Comparison of ENCODE assay signal across 8 cellular contexts in genomic region chr2:202171246-202171833, GRCh38.
DNase-seq lines count a peak whose midpoint lies in the region; ATAC-seq and TF ChIP-seq lines count a peak whose summit lies in the region.

No MANE protein-coding gene starts in this region.

- H3F3A ChIP-seq in SK-N-SH (replicated peaks; ENCODE audit: insufficient read depth) = no peaks in the 10 kb centered on the region

- no peaks in the 10 kb centered on the region for H3K36me3 ChIP-seq in SK-N-SH (replicated peaks in 1 of 2; ENCODE audit: control insufficient read depth in 1 of 2, insufficient read depth in 2 of 2, low read length in 1 of 2)
- H3K36me3 ChIP-seq in ascending aorta = no peaks in the 10 kb centered on the region

- H3K79me2 ChIP-seq in SK-N-SH (ENCODE audit: insufficient read depth) = no peaks in the 10 kb centered on the region

- no peaks in the 10 kb centered on the region for H3K9me2 ChIP-seq in SK-N-SH

- DNase-seq in SK-N-SH (peak; percentile 42), ascending aorta (ENCODE audit: low spot score in 2 of 2) (no peak), islet precursor cell (peak; percentile 64), activated gamma-delta T cell (lab: John Stamatoyannopoulos, UW) (no peak), amniotic stem cell (lab: John Stamatoyannopoulos, UW) (no peak)
- DNase-seq in stimulated activated naive CD8-positive, alpha-beta T cell treated with anti-CD3 and anti-CD28 coated beads, Interleukin-15, Interleukin-2, amounts not matched to agents 100 U/mL and 50 U/mL, for 24 hours = peak; percentile 29

- TF ChIP-seq EP300 in SK-N-SH (IDR thresholded peaks at IDR 0.05; ENCODE audit: borderline replicate concordance in 1 of 2, low read depth in 1 of 2, low read length in 1 of 2) = no peak

- H2AFZ ChIP-seq in SK-N-SH (ENCODE audit: low read depth) = no peak overlapping the region

- no peaks in the 10 kb centered on the region for H4K20me1 ChIP-seq in SK-N-SH (ENCODE audit: insufficient read depth)

- POLR2A ChIA-PET in SK-N-SH (lab: Yijun Ruan, JAX) = no interaction called here

- CTCF ChIA-PET in SK-N-SH (lab: Yijun Ruan, JAX) = interaction anchor here (1.5 to 3.0 kb wide), 3 partner anchors 13 to 311 kb away, joined by 3 to 19 read pairs (median 9); no protein-coding TSS in a partner anchor

- intact Hi-C loops in ascending aorta (cut with DNase I) = no loop called here

- H3K4me3 ChIP-seq in SK-N-SH (ENCODE audit: low read depth in 2 of 2, low read length in 1 of 2) = no peak overlapping the region
- peak overlapping the region; percentile 23 to 59 for H3K4me3 ChIP-seq in ascending aorta

- TF ChIP-seq RAD21 in SK-N-SH (IDR thresholded peaks at IDR 0.05; ENCODE audit: low read length) = no peak

- 80% methylated on average over 23 of the region's 32 CpGs for whole genome bisulfite sequencing in SK-N-SH (ENCODE audit: low lambda C conversion rate)

- H3K27ac ChIP-seq in SK-N-SH (ENCODE audit: low read depth in 2 of 2, low read length in 1 of 2) = no peak overlapping the region
- no peak overlapping the region for H3K27ac ChIP-seq in ascending aorta

- TF ChIP-seq CTCF in SK-N-SH (IDR thresholded peaks at IDR 0.05) (no peak), ascending aorta (IDR thresholded peaks at IDR 0.05) (no peak)

- H3K9me3 ChIP-seq in SK-N-SH (no peaks in the 10 kb centered on the region), ascending aorta (no peaks in the 10 kb centered on the region)

- H3K4me2 ChIP-seq in SK-N-SH = no peak overlapping the region

- H3K4me1 ChIP-seq in SK-N-SH (ENCODE audit: control insufficient read depth in 1 of 2, insufficient read depth in 2 of 2, low read depth in 1 of 2, low read length in 1 of 2) (peaks cover 0 to 2% of the 10 kb centered on the region in 2 experiments; a peak in 1 of 4 replicates), ascending aorta (no peaks in the 10 kb centered on the region)

- H3K27me3 ChIP-seq in SK-N-SH (ENCODE audit: insufficient read depth) (no peaks in the 10 kb centered on the region), ascending aorta (no peaks in the 10 kb centered on the region)

- no peak for ATAC-seq in SK-N-SH treated with all-trans-retinoic acid at 6 μM for 48 hours
- no peak for ATAC-seq in stimulated activated naive CD8-positive, alpha-beta T cell treated with anti-CD3 and anti-CD28 coated beads, Interleukin-15, Interleukin-2, amounts not matched to agents 100 U/mL and 50 U/mL, for 24 hours
- no peak for ATAC-seq in activated CD4-positive, CD25-positive, alpha-beta regulatory T cell treated with anti-CD3 and anti-CD28 coated beads, Interleukin-2, amount 50 U/mL, for 24 hours

- no peak overlapping the region for H3K9ac ChIP-seq in SK-N-SH

TF ChIP-seq in SK-N-SH, 30 proteins besides CTCF, POLR2A, EP300 and RAD21 (continues in another document):
- TF ChIP-seq SMC3 (IDR thresholded peaks at IDR 0.05; ENCODE audit: low read depth, low read length) (no peak), TAF1 (IDR thresholded peaks at IDR 0.05; ENCODE audit: borderline replicate concordance, low read depth, low read length) (no peak), JUND (IDR thresholded peaks at IDR 0.05) (no peak), REST (IDR thresholded peaks at IDR 0.05; ENCODE audit: low read depth, low read length) (no peak), NRF1 (IDR thresholded peaks at IDR 0.05; ENCODE audit: low read depth, low read length) (no peak), POLR2AphosphoS5 (IDR thresholded peaks at IDR 0.05; ENCODE audit: low read depth, low read length) (no peak), RCOR1 (IDR thresholded peaks at IDR 0.05; ENCODE audit: low read length) (no peak), YY1 (IDR thresholded peaks at IDR 0.05; ENCODE audit: low read depth) (no peak)
- TF ChIP-seq, protein P1, sequence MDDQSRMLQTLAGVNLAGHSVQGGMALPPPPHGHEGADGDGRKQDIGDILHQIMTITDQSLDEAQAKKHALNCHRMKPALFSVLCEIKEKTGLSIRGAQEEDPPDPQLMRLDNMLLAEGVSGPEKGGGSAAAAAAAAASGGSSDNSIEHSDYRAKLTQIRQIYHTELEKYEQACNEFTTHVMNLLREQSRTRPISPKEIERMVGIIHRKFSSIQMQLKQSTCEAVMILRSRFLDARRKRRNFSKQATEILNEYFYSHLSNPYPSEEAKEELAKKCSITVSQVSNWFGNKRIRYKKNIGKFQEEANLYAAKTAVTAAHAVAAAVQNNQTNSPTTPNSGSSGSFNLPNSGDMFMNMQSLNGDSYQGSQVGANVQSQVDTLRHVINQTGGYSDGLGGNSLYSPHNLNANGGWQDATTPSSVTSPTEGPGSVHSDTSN (IDR thresholded peaks at IDR 0.05) = no peak

TF ChIP-seq in SK-N-SH treated with all-trans-retinoic acid at 6 μM for 48 hours, 23 proteins besides CTCF, POLR2A, EP300 and RAD21 (continues in another document):
- TF ChIP-seq BACH2 (CRISPR knock-in tag; IDR thresholded peaks at IDR 0.05; ENCODE audit: borderline replicate concordance) (no peak), CSDC2 (CRISPR knock-in tag; IDR thresholded peaks at IDR 0.05) (no peak), TOX (CRISPR knock-in tag; IDR thresholded peaks at IDR 0.05; ENCODE audit: borderline replicate concordance) (no peak), RARB (CRISPR knock-in tag; IDR thresholded peaks at IDR 0.05) (no peak), ZFP30 (CRISPR knock-in tag; IDR thresholded peaks at IDR 0.05) (no peak), ZNF70 (CRISPR knock-in tag; IDR thresholded peaks at IDR 0.05) (no peak), TSHZ2 (CRISPR knock-in tag; IDR thresholded peaks at IDR 0.05) (no peak), ZNF565 (CRISPR knock-in tag; conservative IDR thresholded peaks at IDR 0.05; ENCODE audit: low read depth) (no peak), ZC3H10 (CRISPR knock-in tag; IDR thresholded peaks at IDR 0.05) (no peak), ESRRG (CRISPR knock-in tag; IDR thresholded peaks at IDR 0.05) (no peak), OSR1 (CRISPR knock-in tag; IDR thresholded peaks at IDR 0.05) (no peak), PATZ1 (CRISPR knock-in tag; IDR thresholded peaks at IDR 0.05; ENCODE audit: borderline replicate concordance) (no peak), ZNF8 (CRISPR knock-in tag; IDR thresholded peaks at IDR 0.05) (no peak)
- TF ChIP-seq, protein P2, sequence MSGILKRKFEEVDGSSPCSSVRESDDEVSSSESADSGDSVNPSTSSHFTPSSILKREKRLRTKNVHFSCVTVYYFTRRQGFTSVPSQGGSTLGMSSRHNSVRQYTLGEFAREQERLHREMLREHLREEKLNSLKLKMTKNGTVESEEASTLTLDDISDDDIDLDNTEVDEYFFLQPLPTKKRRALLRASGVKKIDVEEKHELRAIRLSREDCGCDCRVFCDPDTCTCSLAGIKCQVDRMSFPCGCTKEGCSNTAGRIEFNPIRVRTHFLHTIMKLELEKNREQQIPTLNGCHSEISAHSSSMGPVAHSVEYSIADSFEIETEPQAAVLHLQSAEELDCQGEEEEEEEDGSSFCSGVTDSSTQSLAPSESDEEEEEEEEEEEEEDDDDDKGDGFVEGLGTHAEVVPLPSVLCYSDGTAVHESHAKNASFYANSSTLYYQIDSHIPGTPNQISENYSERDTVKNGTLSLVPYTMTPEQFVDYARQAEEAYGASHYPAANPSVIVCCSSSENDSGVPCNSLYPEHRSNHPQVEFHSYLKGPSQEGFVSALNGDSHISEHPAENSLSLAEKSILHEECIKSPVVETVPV (CRISPR knock-in tag; IDR thresholded peaks at IDR 0.05) = no peak

Comparison
In these comparisons a context has a peak if more than half of its experiments do, and no peak if none do; other contexts are left out.
1. DNase-seq: peak in SK-N-SH (single experiment), islet precursor cell (single experiment) and stimulated activated naive CD8-positive, alpha-beta T cell treated with anti-CD3 and anti-CD28 coated beads, Interleukin-15, Interleukin-2, amounts not matched to agents 100 U/mL and 50 U/mL, for 24 hours (single experiment); none in ascending aorta (0 of 2), activated gamma-delta T cell (single experiment) and amniotic stem cell (single experiment).
2. H3K4me3 ChIP-seq: peak in ascending aorta (2 of 2); none in SK-N-SH (0 of 2).